ENCODE assay signal across 17 cellular contexts in the genomic region with DNA sequence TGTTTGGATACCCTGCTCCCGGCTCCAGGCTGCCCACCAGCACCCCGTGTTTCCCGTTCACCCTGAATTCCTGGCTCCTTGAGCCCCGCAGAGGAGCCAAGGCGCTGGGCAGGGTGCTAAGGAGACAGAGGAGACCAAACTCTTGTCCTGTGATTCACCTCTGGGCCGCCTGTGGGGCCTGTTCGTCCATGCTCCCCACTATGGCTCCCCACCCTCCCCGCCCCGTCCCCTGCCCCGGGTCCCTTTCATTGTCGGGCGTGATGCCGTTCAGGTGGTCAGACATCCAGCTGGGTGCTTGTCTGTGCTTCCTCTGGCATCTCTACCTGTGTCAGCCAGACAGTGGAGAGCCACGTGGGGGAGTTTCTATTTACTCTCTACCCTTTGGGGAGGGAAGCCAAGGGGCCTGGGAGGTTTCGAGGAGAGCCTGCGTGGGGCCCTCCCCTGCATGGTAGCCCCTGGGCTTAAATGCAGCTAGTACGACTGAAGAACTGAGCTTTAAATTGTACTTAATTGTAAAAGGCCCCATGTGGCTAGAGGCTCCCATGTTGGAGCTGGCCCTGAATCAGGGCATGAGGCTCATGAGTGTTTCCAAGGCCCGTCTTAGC.
DNase-seq lines count a peak whose midpoint lies in the region; TF ChIP-seq lines count a peak whose summit lies in the region.
"Had no signal": no experiment of that assay in that cellular context is flagged by ENCODE, and none has a peak within 500 bp of the region (broad histone marks: within the 10 kb centered on the region; RNA-seq: fewer than 3 reads in every experiment).

No MANE protein-coding gene starts in this region.

- TF ChIP-seq POLR2A in suprapubic skin (IDR thresholded peaks at IDR 0.05), result no peak

- H3K9me2 ChIP-seq in Karpas-422 (replicated peaks; ENCODE audit: insufficient read depth, low read length), result no peaks in the 10 kb centered on the region

- no peaks in the 10 kb centered on the region for H4K20me1 ChIP-seq in Karpas-422 (ENCODE audit: insufficient read depth, low read depth, low read length)

- H3K27me3 ChIP-seq in parathyroid adenoma (ENCODE audit: control insufficient read depth, insufficient read depth, low read length), result no peaks in the 10 kb centered on the region
- H3K27me3 ChIP-seq in suprapubic skin, result no peaks in the 10 kb centered on the region
- no peaks in the 10 kb centered on the region for H3K27me3 ChIP-seq in Karpas-422 (ENCODE audit: low read length)
- H3K27me3 ChIP-seq: BLaER1 had no signal

- H3K79me2 ChIP-seq in parathyroid adenoma, result peaks cover 24% of the 10 kb centered on the region
- H3K79me2 ChIP-seq in Karpas-422 (ENCODE audit: low read length), result no peaks in the 10 kb centered on the region

- peaks cover 3% of the 10 kb centered on the region for H3K27me3 Mint-ChIP-seq in nephron (ENCODE audit: low read depth)

- peaks cover 42% of the 10 kb centered on the region for H3K4me1 Mint-ChIP-seq in nephron
- H3K4me1 Mint-ChIP-seq: B cell; CD4-positive, CD25-positive, alpha-beta regulatory T cell had no signal

- H2AFZ ChIP-seq in parathyroid adenoma (no peak overlapping the region), Karpas-422 (ENCODE audit: low read length) (no peak overlapping the region)

- H3K4me1 ChIP-seq in HEK293 (ENCODE audit: control insufficient read depth, insufficient read depth, low read length) (0 out of 2 replicates have a peak, but pooled peaks cover 2% of the 10 kb centered on the region), parathyroid adenoma (peaks cover 32% of the 10 kb centered on the region), suprapubic skin (peaks cover 25% of the 10 kb centered on the region), Karpas-422 (ENCODE audit: low read length) (no peaks in the 10 kb centered on the region)
- H3K4me1 ChIP-seq: HAP-1 had no signal

- no peak overlapping the region for H3K4me3 Mint-ChIP-seq in nephron
- H3K4me3 Mint-ChIP-seq: B cell; CD4-positive, CD25-positive, alpha-beta regulatory T cell; CD8-positive, alpha-beta T cell had no signal

- CTCF ChIA-PET in HEK293 (lab: Yijun Ruan, JAX), result no interaction called here

- DNase-seq in suprapubic skin (ENCODE audit: low spot score in 2 of 2), result no peak
- no peak for DNase-seq in Karpas-422
- no peak for DNase-seq in activated CD4-positive, CD25-positive, alpha-beta regulatory T cell (lab: John Stamatoyannopoulos, UW)
- DNase-seq: Caco-2; CD4-positive, CD25-positive, alpha-beta regulatory T cell; CD8-positive, alpha-beta T cell; DMS153; DND-41; GOT3 had no signal

- no peak overlapping the region for H3K27ac ChIP-seq in HEK293 (ENCODE audit: extremely low read depth, low read depth, low read length)
- peak overlapping the region; percentile 97 for H3K27ac ChIP-seq in parathyroid adenoma
- no peak overlapping the region for H3K27ac ChIP-seq in suprapubic skin
- H3K27ac ChIP-seq in Karpas-422 (ENCODE audit: low read length), result no peak overlapping the region
- H3K27ac ChIP-seq: 22Rv1, BLaER1, C4-2B had no signal

- H3K9ac ChIP-seq in parathyroid adenoma (no peak overlapping the region), Karpas-422 (ENCODE audit: low read length) (no peak overlapping the region)
- H3K9ac ChIP-seq: BLaER1 had no signal

- no peak for TF ChIP-seq EP300 in suprapubic skin (IDR thresholded peaks at IDR 0.05)

- 91% methylated on average over 8 of the region's 18 CpGs for WGBS in suprapubic skin

- H3K9me3 ChIP-seq in HEK293 (ENCODE audit: control insufficient read depth, insufficient read depth, low read depth, low read length), result no peaks in the 10 kb centered on the region
- H3K9me3 ChIP-seq in parathyroid adenoma (ENCODE audit: control insufficient read depth, low read length), result no peaks in the 10 kb centered on the region
- no peaks in the 10 kb centered on the region for H3K9me3 ChIP-seq in suprapubic skin
- no peaks in the 10 kb centered on the region for H3K9me3 ChIP-seq in Karpas-422 (ENCODE audit: low read length)
- H3K9me3 ChIP-seq: BLaER1, Caco-2, HAP-1 had no signal

- POLR2A ChIA-PET in HEK293 (lab: Yijun Ruan, JAX), result no interaction called here

- TF ChIP-seq CTCF in HEK293 (tag by site-specific recombination; IDR thresholded peaks at IDR 0.05) (no peak), nephron (IDR thresholded peaks at IDR 0.05; ENCODE audit: unreplicated experiment in 3 of 3) (no peak), parathyroid adenoma (IDR thresholded peaks at IDR 0.05) (no peak), suprapubic skin (IDR thresholded peaks at IDR 0.05) (no peak)

- H3K27ac Mint-ChIP-seq in nephron, result peak overlapping the region in 2 of 3 experiments; percentile 41 to 45
- H3K27ac Mint-ChIP-seq: B cell; CD8-positive, alpha-beta T cell had no signal

- peak overlapping the region; percentile 67 for H3K4me2 ChIP-seq in parathyroid adenoma (ENCODE audit: low read length)
- H3K4me2 ChIP-seq in Karpas-422 (ENCODE audit: low read depth, low read length, poor library complexity, severe bottlenecking), result no peak overlapping the region

- no peaks in the 10 kb centered on the region for H3K36me3 Mint-ChIP-seq in nephron (ENCODE audit: low read depth)
- H3K36me3 Mint-ChIP-seq: CD4-positive, CD25-positive, alpha-beta regulatory T cell; CD8-positive, alpha-beta T cell had no signal

- H3K4me3 ChIP-seq in HEK293 (ENCODE audit: low read depth, low read length) (no peak overlapping the region), parathyroid adenoma (ENCODE audit: low read depth, low read length) (peak overlapping the region; percentile 52), suprapubic skin (no peak overlapping the region), Karpas-422 (ENCODE audit: low read length) (no peak overlapping the region)
- H3K4me3 ChIP-seq: BLaER1, HAP-1 had no signal

- H3K9me3 Mint-ChIP-seq in nephron, result no peaks in the 10 kb centered on the region
- H3K9me3 Mint-ChIP-seq: CD8-positive, alpha-beta T cell had no signal

- H3K36me3 ChIP-seq in HEK293 (ENCODE audit: control insufficient read depth in 2 of 2, insufficient read depth in 1 of 2, low read length in 2 of 2), result no peaks in the 10 kb centered on the region
- H3K36me3 ChIP-seq in parathyroid adenoma (ENCODE audit: control insufficient read depth, insufficient read depth, low read length), result no peaks in the 10 kb centered on the region
- no peaks in the 10 kb centered on the region for H3K36me3 ChIP-seq in suprapubic skin
- H3K36me3 ChIP-seq in Karpas-422 (ENCODE audit: insufficient read depth, low read length), result no peaks in the 10 kb centered on the region
- H3K36me3 ChIP-seq: BLaER1, HAP-1 had no signal

TF ChIP-seq in HEK293, 187 proteins besides CTCF, POLR2A, EP300 and RAD21:
- TF ChIP-seq PRDM1 (tag by site-specific recombination; IDR thresholded peaks at IDR 0.05), result no peak
- TF ChIP-seq, protein P1, sequence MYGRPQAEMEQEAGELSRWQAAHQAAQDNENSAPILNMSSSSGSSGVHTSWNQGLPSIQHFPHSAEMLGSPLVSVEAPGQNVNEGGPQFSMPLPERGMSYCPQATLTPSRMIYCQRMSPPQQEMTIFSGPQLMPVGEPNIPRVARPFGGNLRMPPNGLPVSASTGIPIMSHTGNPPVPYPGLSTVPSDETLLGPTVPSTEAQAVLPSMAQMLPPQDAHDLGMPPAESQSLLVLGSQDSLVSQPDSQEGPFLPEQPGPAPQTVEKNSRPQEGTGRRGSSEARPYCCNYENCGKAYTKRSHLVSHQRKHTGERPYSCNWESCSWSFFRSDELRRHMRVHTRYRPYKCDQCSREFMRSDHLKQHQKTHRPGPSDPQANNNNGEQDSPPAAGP (tag by site-specific recombination; IDR thresholded peaks at IDR 0.05), result no peak
- no peak for TF ChIP-seq ZNF354C (tag by site-specific recombination; IDR thresholded peaks at IDR 0.05; ENCODE audit: borderline replicate concordance, low read depth)
- no peak for TF ChIP-seq ZNF112 (tag by site-specific recombination; IDR thresholded peaks at IDR 0.05)
- TF ChIP-seq ZNF23 (tag by site-specific recombination; IDR thresholded peaks at IDR 0.05; ENCODE audit: borderline replicate concordance), result no peak
- no peak for TF ChIP-seq ZNF555 (tag by site-specific recombination; conservative IDR thresholded peaks at IDR 0.05)
- TF ChIP-seq GLIS1 (tag by site-specific recombination; IDR thresholded peaks at IDR 0.05), result peak; percentile 87
- no peak for TF ChIP-seq ZFP37 (tag by site-specific recombination; IDR thresholded peaks at IDR 0.05)
- TF ChIP-seq ZBTB7A (tag by site-specific recombination; IDR thresholded peaks at IDR 0.05; ENCODE audit: low read depth), result no peak
- no peak for TF ChIP-seq ZNF140 (tag by site-specific recombination; IDR thresholded peaks at IDR 0.05)
- TF ChIP-seq, protein P2, sequence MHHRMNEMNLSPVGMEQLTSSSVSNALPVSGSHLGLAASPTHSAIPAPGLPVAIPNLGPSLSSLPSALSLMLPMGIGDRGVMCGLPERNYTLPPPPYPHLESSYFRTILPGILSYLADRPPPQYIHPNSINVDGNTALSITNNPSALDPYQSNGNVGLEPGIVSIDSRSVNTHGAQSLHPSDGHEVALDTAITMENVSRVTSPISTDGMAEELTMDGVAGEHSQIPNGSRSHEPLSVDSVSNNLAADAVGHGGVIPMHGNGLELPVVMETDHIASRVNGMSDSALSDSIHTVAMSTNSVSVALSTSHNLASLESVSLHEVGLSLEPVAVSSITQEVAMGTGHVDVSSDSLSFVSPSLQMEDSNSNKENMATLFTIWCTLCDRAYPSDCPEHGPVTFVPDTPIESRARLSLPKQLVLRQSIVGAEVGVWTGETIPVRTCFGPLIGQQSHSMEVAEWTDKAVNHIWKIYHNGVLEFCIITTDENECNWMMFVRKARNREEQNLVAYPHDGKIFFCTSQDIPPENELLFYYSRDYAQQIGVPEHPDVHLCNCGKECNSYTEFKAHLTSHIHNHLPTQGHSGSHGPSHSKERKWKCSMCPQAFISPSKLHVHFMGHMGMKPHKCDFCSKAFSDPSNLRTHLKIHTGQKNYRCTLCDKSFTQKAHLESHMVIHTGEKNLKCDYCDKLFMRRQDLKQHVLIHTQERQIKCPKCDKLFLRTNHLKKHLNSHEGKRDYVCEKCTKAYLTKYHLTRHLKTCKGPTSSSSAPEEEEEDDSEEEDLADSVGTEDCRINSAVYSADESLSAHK (tag by site-specific recombination; IDR thresholded peaks at IDR 0.05), result peak; percentile 71
TF ChIP-seq in HEK293: peak in this region for 2.
